11 cellular contexts compared by ENCODE assay signal in the genomic region with DNA sequence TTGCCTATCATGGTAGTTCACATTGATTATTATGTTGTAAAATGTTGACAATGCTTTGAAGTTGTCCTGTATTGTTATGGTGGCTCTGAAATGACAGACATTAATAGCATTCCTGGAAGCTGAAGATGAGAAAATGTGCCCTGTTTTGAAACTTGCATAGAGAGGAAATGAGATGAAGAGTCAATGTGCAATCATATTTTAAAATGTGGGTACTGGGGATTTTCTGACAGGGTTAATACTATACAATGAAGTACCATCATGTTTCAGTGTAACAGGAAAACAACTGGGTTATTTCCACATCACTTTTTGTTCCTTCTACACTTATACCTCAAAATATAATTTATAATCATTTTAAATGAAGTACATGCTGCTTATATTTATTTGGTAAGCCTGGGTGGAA. TPM values are rescaled to one million over a fixed set of nuclear protein-coding genes. Genes with fewer than 3 reads are reported as not detected.
DNase-seq lines count a peak whose midpoint lies in the region; ATAC-seq and TF ChIP-seq lines count a peak whose summit lies in the region.
"Had no signal": no experiment of that assay in that cellular context is flagged by ENCODE, and none has a peak within 500 bp of the region (broad histone marks: within the 10 kb centered on the region; RNA-seq: fewer than 3 reads in every experiment).

No MANE protein-coding gene starts in this region.

- peak overlapping the region; percentile 88 for H3K4me2 ChIP-seq in SK-N-SH

- H3K79me2 ChIP-seq in SK-N-SH (ENCODE audit: insufficient read depth): peaks cover 84% of the 10 kb centered on the region

- CTCF ChIA-PET in SK-N-SH (lab: Yijun Ruan, JAX): interaction anchor here (1.1 to 1.2 kb wide), 3 partner anchors 47 to 138 kb away, joined by 3 to 8 read pairs (median 4); no protein-coding TSS in a partner anchor

- H3K9me3 ChIP-seq in SK-N-SH (no peaks in the 10 kb centered on the region), right cardiac atrium (ENCODE audit: control insufficient read depth, low read length) (no peaks in the 10 kb centered on the region)

- H3K9ac ChIP-seq in SK-N-SH: peak overlapping the region; percentile 95

- H3K9me2 ChIP-seq in SK-N-SH: no peaks in the 10 kb centered on the region

- H3K27ac ChIP-seq in SK-N-SH (ENCODE audit: low read depth in 2 of 2, low read length in 1 of 2) (peak overlapping the region; percentile 95 to 96), right cardiac atrium (ENCODE audit: low read length) (no peak overlapping the region)

- no peaks in the 10 kb centered on the region for H3K9me3 Mint-ChIP-seq in activated naive CD8-positive, alpha-beta T cell treated with anti-CD3 and anti-CD28 coated beads for 36 hours
- no peaks in the 10 kb centered on the region for H3K9me3 Mint-ChIP-seq in stimulated activated naive CD8-positive, alpha-beta T cell treated with anti-CD3 and anti-CD28 coated beads, Interleukin-15, amount 100 ng/mL, for 72 hours
- H3K9me3 Mint-ChIP-seq: activated CD4-positive, alpha-beta T cell treated with anti-CD3 and anti-CD28 coated beads, Interleukin-2, amount 10 ng/mL, durations not matched to agents 7 days and 5 days had no signal

- no peaks in the 10 kb centered on the region for H3K27me3 ChIP-seq in SK-N-SH (ENCODE audit: insufficient read depth)
- no peaks in the 10 kb centered on the region for H3K27me3 ChIP-seq in right cardiac atrium (ENCODE audit: control insufficient read depth, insufficient read depth)

- H3K27ac Mint-ChIP-seq in activated naive CD8-positive, alpha-beta T cell treated with anti-CD3 and anti-CD28 coated beads for 36 hours: no peak overlapping the region
- H3K27ac Mint-ChIP-seq in stimulated activated naive CD8-positive, alpha-beta T cell treated with anti-CD3 and anti-CD28 coated beads, Interleukin-15, amount 100 ng/mL, for 72 hours: peak overlapping the region in 1 of 2 donors; percentile 67
- H3K27ac Mint-ChIP-seq: activated CD4-positive, alpha-beta T cell treated with anti-CD3 and anti-CD28 coated beads, Interleukin-2, amount 10 ng/mL, durations not matched to agents 7 days and 5 days had no signal

- H3K4me3 ChIP-seq in SK-N-SH (ENCODE audit: low read depth in 2 of 2, low read length in 1 of 2) (peak overlapping the region; percentile 72 to 83), right cardiac atrium (ENCODE audit: low read length) (peak overlapping the region; percentile 99)

- no peaks in the 10 kb centered on the region for H4K20me1 ChIP-seq in SK-N-SH (ENCODE audit: insufficient read depth)

- peaks cover 37% of the 10 kb centered on the region for H3K27me3 Mint-ChIP-seq in activated naive CD8-positive, alpha-beta T cell treated with anti-CD3 and anti-CD28 coated beads for 36 hours
- peaks cover 20% of the 10 kb centered on the region for H3K27me3 Mint-ChIP-seq in stimulated activated naive CD8-positive, alpha-beta T cell treated with anti-CD3 and anti-CD28 coated beads, Interleukin-15, amount 100 ng/mL, for 72 hours

- H2AFZ ChIP-seq in SK-N-SH (ENCODE audit: low read depth): no peak overlapping the region

- H3K36me3 Mint-ChIP-seq in activated naive CD8-positive, alpha-beta T cell treated with anti-CD3 and anti-CD28 coated beads for 36 hours: no peaks in the 10 kb centered on the region

- H3K4me1 Mint-ChIP-seq in activated naive CD8-positive, alpha-beta T cell treated with anti-CD3 and anti-CD28 coated beads for 36 hours: peaks cover 41% of the 10 kb centered on the region
- H3K4me1 Mint-ChIP-seq in stimulated activated naive CD8-positive, alpha-beta T cell treated with anti-CD3 and anti-CD28 coated beads, Interleukin-15, amount 100 ng/mL, for 72 hours: peaks cover 35% of the 10 kb centered on the region

- POLR2A ChIA-PET in SK-N-SH (lab: Yijun Ruan, JAX): interaction anchor here (1.2 to 1.7 kb wide), 2 partner anchors 47 to 359 kb away, joined by 3 to 13 read pairs; no protein-coding TSS in a partner anchor

- H3F3A ChIP-seq in SK-N-SH (replicated peaks; ENCODE audit: insufficient read depth): peaks cover 21% of the 10 kb centered on the region

- intact Hi-C loops in right cardiac atrium (cut with DNase I): loop anchor here (5.0 to 10.0 kb wide), 8 partner anchors 51 to 484 kb away; no protein-coding TSS in a partner anchor

- TF ChIP-seq CTCF in SK-N-SH (IDR thresholded peaks at IDR 0.05): no peak

- peak overlapping the region; percentile 83 for H3K4me3 Mint-ChIP-seq in activated naive CD8-positive, alpha-beta T cell treated with anti-CD3 and anti-CD28 coated beads for 36 hours
- H3K4me3 Mint-ChIP-seq in stimulated activated naive CD8-positive, alpha-beta T cell treated with anti-CD3 and anti-CD28 coated beads, Interleukin-15, amount 100 ng/mL, for 72 hours: peak overlapping the region; percentile 84 to 92
- H3K4me3 Mint-ChIP-seq: activated CD4-positive, alpha-beta T cell treated with anti-CD3 and anti-CD28 coated beads, Interleukin-2, amount 10 ng/mL, durations not matched to agents 7 days and 5 days had no signal

- no peak for TF ChIP-seq EP300 in SK-N-SH (IDR thresholded peaks at IDR 0.05; ENCODE audit: borderline replicate concordance in 1 of 2, low read depth in 1 of 2, low read length in 1 of 2)

- DNase-seq in SK-N-SH (no peak), right cardiac atrium (no peak), DMS 273 treated with DMSO at 0.1 percent for 48 hours (lab: John Stamatoyannopoulos, UW) (no peak), amniotic stem cell (lab: John Stamatoyannopoulos, UW) (no peak)
- no peak for DNase-seq in activated naive CD8-positive, alpha-beta T cell treated with anti-CD3 and anti-CD28 coated beads for 36 hours
- no peak for DNase-seq in stimulated activated naive CD8-positive, alpha-beta T cell treated with anti-CD3 and anti-CD28 coated beads, Interleukin-15, amount 100 ng/mL, for 72 hours
- DNase-seq: activated CD4-positive, alpha-beta T cell treated with anti-CD3 and anti-CD28 coated beads, Interleukin-2, amount 10 ng/mL, durations not matched to agents 7 days and 5 days; NCI-H446; stimulated activated CD4-positive, alpha-beta T cell treated with anti-CD3 and anti-CD28 coated beads, Interleukin-1b, Interleukin-23, amount 100 ng/mL, for 48 hours had no signal

- peaks cover 4% of the 10 kb centered on the region in 2 experiments for H3K36me3 ChIP-seq in SK-N-SH (replicated peaks in 1 of 2; ENCODE audit: control insufficient read depth in 1 of 2, insufficient read depth in 2 of 2, low read length in 1 of 2)

- no peak for ATAC-seq in SK-N-SH treated with all-trans-retinoic acid at 6 μM for 48 hours
- ATAC-seq in right cardiac atrium: no peak
- ATAC-seq in stimulated activated naive CD8-positive, alpha-beta T cell treated with anti-CD3 and anti-CD28 coated beads, Interleukin-15, amount 100 ng/mL, for 72 hours: peak; percentile 41
- no peak for ATAC-seq in GM19455 (IDR thresholded peaks at IDR 0.05; ENCODE audit: unreplicated experiment)

- H3K4me1 ChIP-seq in SK-N-SH (ENCODE audit: control insufficient read depth in 1 of 2, insufficient read depth in 2 of 2, low read depth in 1 of 2, low read length in 1 of 2) (peaks cover 19 to 26% of the 10 kb centered on the region in 2 experiments; a peak in 3 of 4 replicates), right cardiac atrium (ENCODE audit: control insufficient read depth, insufficient read depth, low read length) (peaks cover 1% of the 10 kb centered on the region)

- TF ChIP-seq RAD21 in SK-N-SH (IDR thresholded peaks at IDR 0.05; ENCODE audit: low read length): no peak

TF ChIP-seq in SK-N-SH, 30 proteins besides CTCF, POLR2A, EP300 and RAD21:
- TF ChIP-seq RCOR1 (IDR thresholded peaks at IDR 0.05; ENCODE audit: low read length) (0 out of 2 replicates have a peak, but pooled peaks have one; percentile 7), MXI1 (IDR thresholded peaks at IDR 0.05; ENCODE audit: low read depth, low read length) (no peak)

TF ChIP-seq in SK-N-SH treated with all-trans-retinoic acid at 6 μM for 48 hours, 23 proteins besides CTCF, POLR2A, EP300 and RAD21 (continues in another document):
- TF ChIP-seq, protein P1, sequence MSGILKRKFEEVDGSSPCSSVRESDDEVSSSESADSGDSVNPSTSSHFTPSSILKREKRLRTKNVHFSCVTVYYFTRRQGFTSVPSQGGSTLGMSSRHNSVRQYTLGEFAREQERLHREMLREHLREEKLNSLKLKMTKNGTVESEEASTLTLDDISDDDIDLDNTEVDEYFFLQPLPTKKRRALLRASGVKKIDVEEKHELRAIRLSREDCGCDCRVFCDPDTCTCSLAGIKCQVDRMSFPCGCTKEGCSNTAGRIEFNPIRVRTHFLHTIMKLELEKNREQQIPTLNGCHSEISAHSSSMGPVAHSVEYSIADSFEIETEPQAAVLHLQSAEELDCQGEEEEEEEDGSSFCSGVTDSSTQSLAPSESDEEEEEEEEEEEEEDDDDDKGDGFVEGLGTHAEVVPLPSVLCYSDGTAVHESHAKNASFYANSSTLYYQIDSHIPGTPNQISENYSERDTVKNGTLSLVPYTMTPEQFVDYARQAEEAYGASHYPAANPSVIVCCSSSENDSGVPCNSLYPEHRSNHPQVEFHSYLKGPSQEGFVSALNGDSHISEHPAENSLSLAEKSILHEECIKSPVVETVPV (CRISPR knock-in tag; IDR thresholded peaks at IDR 0.05): no peak
- TF ChIP-seq TCF4 (CRISPR knock-in tag; IDR thresholded peaks at IDR 0.05; ENCODE audit: borderline replicate concordance) (no peak), ZNF8 (CRISPR knock-in tag; IDR thresholded peaks at IDR 0.05) (no peak), SNAI2 (CRISPR knock-in tag; IDR thresholded peaks at IDR 0.05) (no peak), PATZ1 (CRISPR knock-in tag; IDR thresholded peaks at IDR 0.05; ENCODE audit: borderline replicate concordance) (no peak), ZNF70 (CRISPR knock-in tag; IDR thresholded peaks at IDR 0.05) (no peak), TOX (CRISPR knock-in tag; IDR thresholded peaks at IDR 0.05; ENCODE audit: borderline replicate concordance) (no peak)

RNA-seq across cellular contexts. Expression of gene RBMS3, which starts 2.9 kb away (rescaled TPM):
- 8.2 and 9.9 TPM in 2 replicates for polyA plus RNA-seq in SK-N-SH (2012; rRNA removed)
- 6.5 and 8.0 TPM in 2 replicates for polyA plus RNA-seq in SK-N-SH (2012; cell fraction: cytosol; rRNA removed)
- polyA plus RNA-seq in SK-N-SH (2012; cell fraction: nucleus; rRNA removed): 15.1 and 25.1 TPM in 2 replicates
- 1 to 10 TPM; 1.6 TPM for total RNA-seq in activated naive CD8-positive, alpha-beta T cell treated with anti-CD3 and anti-CD28 coated beads for 36 hours
- total RNA-seq in right cardiac atrium: 10 to 100 TPM; 51.4 to 66.7 (median 56.8) TPM
- 8.9 TPM for polyA plus RNA-seq in right cardiac atrium

Comparison
In these comparisons a context has a peak if more than half of its experiments do, and no peak if none do; other contexts are left out.
1. RNA of gene RBMS3, which starts 2.9 kb away (total RNA-seq): 51.4 to 66.7 TPM in right cardiac atrium; 1.6 TPM in activated naive CD8-positive, alpha-beta T cell treated with anti-CD3 and anti-CD28 coated beads for 36 hours; every median in the first group is over 10 times any median in the second.